24 cellular contexts compared by ENCODE assay signal in genomic region chr2:33505966-33506365, GRCh38. TPM values are rescaled to one million over a fixed set of nuclear protein-coding genes. Genes with fewer than 3 reads are reported as not detected.
DNase-seq lines count a peak whose midpoint lies in the region; ATAC-seq and TF ChIP-seq lines count a peak whose summit lies in the region.
"Had no signal": no experiment of that assay in that cellular context is flagged by ENCODE, and none has a peak within 500 bp of the region (broad histone marks: within the 10 kb centered on the region; RNA-seq: fewer than 3 reads in every experiment).

No MANE protein-coding gene starts in this region.

- H3K27me3 ChIP-seq in SK-N-SH (ENCODE audit: insufficient read depth) (no peaks in the 10 kb centered on the region), right lobe of liver (no peaks in the 10 kb centered on the region)
- H3K27me3 ChIP-seq: testis, uterus had no signal

- no peak for TF ChIP-seq RAD21 in SK-N-SH (IDR thresholded peaks at IDR 0.05; ENCODE audit: low read length)

- CTCF ChIA-PET in SK-N-SH (lab: Yijun Ruan, JAX): no interaction called here

- H3K4me1 ChIP-seq in SK-N-SH (ENCODE audit: control insufficient read depth in 1 of 2, insufficient read depth in 2 of 2, low read depth in 1 of 2, low read length in 1 of 2) (peaks cover 0 to 4% of the 10 kb centered on the region in 2 experiments; a peak in 1 of 4 replicates), right lobe of liver (no peaks in the 10 kb centered on the region)
- H3K4me1 ChIP-seq: testis, uterus had no signal

- peaks cover 3% of the 10 kb centered on the region for H3F3A ChIP-seq in SK-N-SH (replicated peaks; ENCODE audit: insufficient read depth)

- TF ChIP-seq CTCF in SK-N-SH (IDR thresholded peaks at IDR 0.05): no peak
- no peak for TF ChIP-seq CTCF in right lobe of liver (IDR thresholded peaks at IDR 0.05)

- no peak for TF ChIP-seq POLR2A in right lobe of liver (IDR thresholded peaks at IDR 0.05)

- POLR2A ChIA-PET in SK-N-SH (lab: Yijun Ruan, JAX): no interaction called here

- 0 out of 4 replicates have a peak, but pooled peaks of 1 of the 2 experiments have one; percentile 11 for TF ChIP-seq EP300 in SK-N-SH (IDR thresholded peaks at IDR 0.05; ENCODE audit: borderline replicate concordance in 1 of 2, low read depth in 1 of 2, low read length in 1 of 2)

- H3K27ac ChIP-seq in SK-N-SH (ENCODE audit: low read depth in 2 of 2, low read length in 1 of 2) (peak overlapping the region; percentile 10 to 18; a peak in 2 of 4 replicates), cingulate gyrus (ENCODE audit: low read depth, low read length) (peak overlapping the region; percentile 96), temporal lobe (ENCODE audit: low read depth, low read length) (peak overlapping the region; percentile 99), right lobe of liver (no peak overlapping the region)
- H3K27ac ChIP-seq: PC-9, testis, uterus had no signal

- no peaks in the 10 kb centered on the region for H3K79me2 ChIP-seq in SK-N-SH (ENCODE audit: insufficient read depth)

- 20% methylated on average over 1 of the region's 1 CpG for WGBS in SK-N-SH (ENCODE audit: low lambda C conversion rate)
- 85% methylated on average over 1 of the region's 1 CpG for WGBS in right lobe of liver (ENCODE audit: insufficient coverage, low coverage, low lambda C conversion rate, missing lambda C conversion rate)

- H3K4me3 ChIP-seq in SK-N-SH (ENCODE audit: low read depth in 2 of 2, low read length in 1 of 2): no peak overlapping the region
- no peak overlapping the region for H3K4me3 ChIP-seq in right lobe of liver
- H3K4me3 ChIP-seq: HAP-1, PC-9, testis, uterus had no signal

- H3K36me3 ChIP-seq in SK-N-SH (replicated peaks in 1 of 2; ENCODE audit: control insufficient read depth in 1 of 2, insufficient read depth in 2 of 2, low read length in 1 of 2): no peaks in the 10 kb centered on the region
- H3K36me3 ChIP-seq in right lobe of liver: no peaks in the 10 kb centered on the region
- H3K36me3 ChIP-seq: HAP-1, uterus had no signal

- intact Hi-C loops in right lobe of liver (cut with DNase I): no loop called here

- H3K9me3 ChIP-seq in SK-N-SH: no peaks in the 10 kb centered on the region
- H3K9me3 ChIP-seq in right lobe of liver: no peaks in the 10 kb centered on the region
- H3K9me3 ChIP-seq: HAP-1, testis, uterus had no signal

- no peaks in the 10 kb centered on the region for H4K20me1 ChIP-seq in SK-N-SH (ENCODE audit: insufficient read depth)

- no peak overlapping the region for H3K9ac ChIP-seq in SK-N-SH

- H3K4me2 ChIP-seq in SK-N-SH: no peak overlapping the region
- H3K4me2 ChIP-seq: PC-9 had no signal

- no peaks in the 10 kb centered on the region for H3K9me2 ChIP-seq in SK-N-SH

- DNase-seq in SK-N-SH (no peak), medulla oblongata (ENCODE audit: extremely low spot score) (peak; percentile 96), right lobe of liver (no peak), NCI-H146 treated with DMSO at 0.1 percent for 48 hours (lab: John Stamatoyannopoulos, UW; ENCODE audit: unreplicated experiment) (no peak)
- DNase-seq: ACHN; activated CD8-positive, alpha-beta memory T cell treated with anti-CD3 and anti-CD28 coated beads, Interleukin-2, amount 50 U/mL, for 48 hours; activated CD8-positive, alpha-beta T cell treated with anti-CD3 and anti-CD28 coated beads for 36 hours; activated naive CD4-positive, alpha-beta T cell treated with Interleukin-2 at 50 U/mL for 16 hours; CD8-positive, alpha-beta memory T cell; DMS153; Karpas-422; kidney; natural killer cell; NCI-H1417; NCI-H2081; NCI-H2227 treated with DMSO at 0.1 percent for 48 hours; PC-9; testis; uterus had no signal

- ATAC-seq in GM21526 (IDR thresholded peaks at IDR 0.05; ENCODE audit: low FRiP score, unreplicated experiment): no peak
- no peak for ATAC-seq in right lobe of liver
- ATAC-seq: activated CD8-positive, alpha-beta T cell treated with anti-CD3 and anti-CD28 coated beads for 36 hours; natural killer cell; stimulated activated effector memory CD8-positive, alpha-beta T cell treated with anti-CD3 and anti-CD28 coated beads, Interleukin-12 subunit alpha, Interleukin-12 subunit beta, amount 100 ng/mL, for 72 hours had no signal

- H2AFZ ChIP-seq in SK-N-SH (ENCODE audit: low read depth): no peak overlapping the region
- H2AFZ ChIP-seq: PC-9 had no signal

TF ChIP-seq in SK-N-SH, 30 proteins besides CTCF, POLR2A, EP300 and RAD21:
- TF ChIP-seq RCOR1 (IDR thresholded peaks at IDR 0.05; ENCODE audit: low read length): no peak
- no peak for TF ChIP-seq USF1 (IDR thresholded peaks at IDR 0.05; ENCODE audit: borderline replicate concordance, low read depth)
- TF ChIP-seq TCF12 (IDR thresholded peaks at IDR 0.05): peak; percentile 49; the same call in 1 of the 2 replicates
- TF ChIP-seq PBX3 (IDR thresholded peaks at IDR 0.05): peak; percentile 28; the same call in 1 of the 2 replicates
- TF ChIP-seq ZBTB33 (IDR thresholded peaks at IDR 0.05; ENCODE audit: borderline replicate concordance, low read depth): no peak
- TF ChIP-seq REST (IDR thresholded peaks at IDR 0.05; ENCODE audit: low read depth, low read length): no peak
- no peak for TF ChIP-seq CHD2 (IDR thresholded peaks at IDR 0.05; ENCODE audit: low read length, partially characterized antibody)

RNA-seq across cellular contexts. Expression of gene RASGRP3, which starts 29.5 kb away (rescaled TPM):
- 72.5 and 152 TPM in 2 replicates for polyA plus RNA-seq in SK-N-SH (2012; rRNA removed)
- polyA plus RNA-seq in SK-N-SH (2012; cell fraction: cytosol; rRNA removed): 26.2 and 31.8 TPM in 2 replicates
- 604 and 757 TPM in 2 replicates for polyA plus RNA-seq in SK-N-SH (2012; cell fraction: nucleus; rRNA removed)
- total RNA-seq in temporal lobe (5.4 TPM), right lobe of liver (10 to 100 TPM in 1 of 6 experiments, 1 to 10 TPM in 5; 3.0 to 11.5 (median 5.0) TPM)

Comparison
In these comparisons a context has a peak if more than half of its experiments do, and no peak if none do; other contexts are left out.
1. H3K27ac ChIP-seq: peak in SK-N-SH (2 of 2), cingulate gyrus (single experiment) and temporal lobe (single experiment); none in right lobe of liver (0 of 3).